ENCODE assay signal across 1 cellular context in the genomic region with DNA sequence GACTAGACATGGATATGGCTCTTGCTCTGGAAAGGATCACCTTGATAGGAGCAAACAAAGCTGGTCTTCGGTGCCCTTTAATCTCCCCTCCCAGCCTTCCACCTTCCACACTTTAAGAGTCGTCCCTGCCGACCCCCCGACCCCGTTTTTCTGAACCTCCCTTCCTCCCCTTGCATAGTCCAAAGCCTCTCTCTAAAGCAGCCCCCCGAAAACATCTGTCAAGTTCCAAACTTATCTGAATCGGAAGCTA.
TF ChIP-seq lines count a peak whose summit lies in the region.

No MANE protein-coding gene starts in this region.

TF ChIP-seq in HCT116, 20 proteins besides CTCF, POLR2A, EP300 and RAD21 (continued from another document):
- TF ChIP-seq, protein P1, sequence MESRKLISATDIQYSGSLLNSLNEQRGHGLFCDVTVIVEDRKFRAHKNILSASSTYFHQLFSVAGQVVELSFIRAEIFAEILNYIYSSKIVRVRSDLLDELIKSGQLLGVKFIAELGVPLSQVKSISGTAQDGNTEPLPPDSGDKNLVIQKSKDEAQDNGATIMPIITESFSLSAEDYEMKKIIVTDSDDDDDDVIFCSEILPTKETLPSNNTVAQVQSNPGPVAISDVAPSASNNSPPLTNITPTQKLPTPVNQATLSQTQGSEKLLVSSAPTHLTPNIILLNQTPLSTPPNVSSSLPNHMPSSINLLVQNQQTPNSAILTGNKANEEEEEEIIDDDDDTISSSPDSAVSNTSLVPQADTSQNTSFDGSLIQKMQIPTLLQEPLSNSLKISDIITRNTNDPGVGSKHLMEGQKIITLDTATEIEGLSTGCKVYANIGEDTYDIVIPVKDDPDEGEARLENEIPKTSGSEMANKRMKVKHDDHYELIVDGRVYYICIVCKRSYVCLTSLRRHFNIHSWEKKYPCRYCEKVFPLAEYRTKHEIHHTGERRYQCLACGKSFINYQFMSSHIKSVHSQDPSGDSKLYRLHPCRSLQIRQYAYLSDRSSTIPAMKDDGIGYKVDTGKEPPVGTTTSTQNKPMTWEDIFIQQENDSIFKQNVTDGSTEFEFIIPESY (IDR thresholded peaks at IDR 0.05; ENCODE audit: extremely low read depth, insufficient replicate concordance, low read length) = no peak
- TF ChIP-seq SIN3A (IDR thresholded peaks at IDR 0.05; ENCODE audit: low read depth) = no peak
